ENCODE assay signal across 8 cellular contexts in genomic region chr17:80544655-80545498, GRCh38. TPM values are rescaled to one million over a fixed set of nuclear protein-coding genes. Genes with fewer than 3 reads are reported as not detected.
DNase-seq lines count a peak whose midpoint lies in the region; ATAC-seq and TF ChIP-seq lines count a peak whose summit lies in the region.

Gene RPTOR, plus strand, starts transcription at chr17:80544838. Its CDS starts 792 bp downstream, at chr17:80545630.

- H3K27ac ChIP-seq in effector memory CD4-positive, alpha-beta T cell (ENCODE audit: insufficient read depth, low read length, poor library complexity, severe bottlenecking) = peak within 1 kb of the TSS; percentile 70
- peak within 1 kb of the TSS; percentile 63 to 91 for H3K27ac ChIP-seq in lung (ENCODE audit: low read depth in 1 of 2, low read length in 1 of 2)

- peak within 1 kb of the TSS; percentile 97 for H3K4me3 ChIP-seq in effector memory CD4-positive, alpha-beta T cell (ENCODE audit: insufficient read depth, low read depth, low read length, poor library complexity, severe bottlenecking)
- peak within 1 kb of the TSS; percentile 96 for H3K4me3 ChIP-seq in lung

- no peak for TF ChIP-seq CTCF in lung (IDR thresholded peaks at IDR 0.05; ENCODE audit: control extremely low read depth, extremely low read depth)

- DNase-seq in NK-92 treated with Interleukin-12 subunit alpha and Interleukin-12 subunit beta, amount 100 ng/mL, for 24 hours (lab: John Stamatoyannopoulos, UW) = peak; percentile 78
- DNase-seq in NK-92 (lab: John Stamatoyannopoulos, UW; ENCODE audit: unreplicated experiment) (no peak), HS-27A (ENCODE audit: low read depth) (peak; percentile 51), NOMO-1 (lab: John Stamatoyannopoulos, UW; ENCODE audit: unreplicated experiment in 2 of 2) (peak; percentile 78 to 86), lung (ENCODE audit: low spot score) (peak; percentile 91)
- peak; percentile 95 for DNase-seq in activated CD8-positive, alpha-beta memory T cell treated with anti-CD3 and anti-CD28 coated beads for 24 hours
- peak; percentile 71 to 78 (median 77) for DNase-seq in effector memory CD4-positive, alpha-beta T cell
- peak; percentile 60 to 85 (median 76) for DNase-seq in stimulated activated CD4-positive, alpha-beta T cell treated with anti-CD3 and anti-CD28 coated beads, TNF-alpha, amount 100 ng/mL, for 1 hour (ENCODE audit: low read depth in 3 of 3, low spot score in 1 of 3)

- WGBS in lung, 2 donors = 0% methylated on average over 49 of the region's 49 CpGs

- H3K36me3 ChIP-seq in effector memory CD4-positive, alpha-beta T cell (ENCODE audit: control insufficient read depth, insufficient read depth, low read length) = no peaks in the 10 kb centered on the region
- no peaks in the 10 kb centered on the region for H3K36me3 ChIP-seq in lung (ENCODE audit: control insufficient read depth in 2 of 2, insufficient read depth in 2 of 2, low read length in 2 of 2)

- peak; percentile 98 for ATAC-seq in lung (ENCODE audit: insufficient read depth, low FRiP score)

- peaks cover 9% of the 10 kb centered on the region for H3K4me1 ChIP-seq in effector memory CD4-positive, alpha-beta T cell (ENCODE audit: control insufficient read depth, insufficient read depth, low read length, poor library complexity, severe bottlenecking)
- H3K4me1 ChIP-seq in lung (ENCODE audit: control insufficient read depth in 2 of 2, insufficient read depth in 2 of 2, low read length in 2 of 2) = peaks cover 4 to 5% of the 10 kb centered on the region in 2 donors

- H3K9me3 ChIP-seq in effector memory CD4-positive, alpha-beta T cell (ENCODE audit: control insufficient read depth, low read length) = no peaks in the 10 kb centered on the region
- no peaks in the 10 kb centered on the region for H3K9me3 ChIP-seq in lung (ENCODE audit: control insufficient read depth in 2 of 2, insufficient read depth in 1 of 2, low read length in 1 of 2)

- H3K27me3 ChIP-seq in effector memory CD4-positive, alpha-beta T cell (replicated peaks; ENCODE audit: control insufficient read depth, insufficient read depth, low read length, poor library complexity, severe bottlenecking) = no peaks in the 10 kb centered on the region
- no peaks in the 10 kb centered on the region for H3K27me3 ChIP-seq in lung (ENCODE audit: control insufficient read depth, insufficient read depth)

RNA-seq across cellular contexts. Expression of gene RPTOR, which starts in this region (rescaled TPM):
- 10 to 100 TPM; 44.9 to 46.1 TPM for total RNA-seq in lung
- 10 to 100 TPM; 12.4 to 14.5 TPM for polyA plus RNA-seq in lung
